Comparison of ENCODE assay signal across 8 cellular contexts in the genomic region with DNA sequence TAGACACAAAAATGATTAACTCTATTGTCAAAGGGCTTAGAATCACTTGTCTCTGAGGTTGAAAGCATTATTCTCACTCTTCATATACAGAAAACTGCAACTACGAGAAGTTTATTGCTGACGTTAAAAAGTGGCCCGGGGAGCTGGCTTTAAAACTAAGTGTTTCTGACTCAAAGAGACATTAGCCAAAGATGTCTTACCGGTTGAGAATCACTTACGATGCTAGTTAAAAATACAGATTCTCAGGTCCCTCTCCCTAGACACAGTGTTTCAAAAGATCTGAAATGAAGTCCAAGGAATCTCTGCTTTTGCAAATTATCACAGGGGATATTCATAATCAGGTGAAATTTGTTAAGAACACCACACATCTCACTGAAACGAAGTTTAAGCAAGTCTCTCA. TPM values are rescaled to one million over a fixed set of nuclear protein-coding genes. Genes with fewer than 3 reads are reported as not detected.
DNase-seq lines count a peak whose midpoint lies in the region; ATAC-seq and TF ChIP-seq lines count a peak whose summit lies in the region.

No MANE protein-coding gene starts in this region.

- H3K36me3 Mint-ChIP-seq in naive thymus-derived CD8-positive, alpha-beta T cell: peaks cover 0 to 5% (median 0%) of the 10 kb centered on the region in 3 donors

- TF ChIP-seq POLR2A in breast epithelium (IDR thresholded peaks at IDR 0.05): no peak

- POLR2A ChIA-PET in naive thymus-derived CD8-positive, alpha-beta T cell (lab: Charles Lee): interaction anchor here (4.2 kb wide), 1 partner anchor 47 kb away, joined by 46 read pairs; the partner anchor contains the start of gene GUF1

- ATAC-seq in naive thymus-derived CD8-positive, alpha-beta T cell: no peak

- H3K4me3 ChIP-seq in BLaER1 (peak overlapping the region; percentile 79), Karpas-422 (ENCODE audit: low read length) (peak overlapping the region; percentile 87), breast epithelium (peak overlapping the region; percentile 79 to 86 (median 85))

- H2AFZ ChIP-seq in Karpas-422 (ENCODE audit: low read length): no peak overlapping the region

- TF ChIP-seq CTCF in breast epithelium (IDR thresholded peaks at IDR 0.05): no peak

- no peaks in the 10 kb centered on the region for H3K9me3 ChIP-seq in BLaER1
- H3K9me3 ChIP-seq in Karpas-422 (ENCODE audit: low read length): no peaks in the 10 kb centered on the region
- H3K9me3 ChIP-seq in breast epithelium: no peaks in the 10 kb centered on the region

- H3K27ac ChIP-seq in BLaER1: peak overlapping the region; percentile 89; the same call in 1 of the 2 replicates
- peak overlapping the region; percentile 72 for H3K27ac ChIP-seq in Karpas-422 (ENCODE audit: low read length)
- H3K27ac ChIP-seq in breast epithelium: no peak overlapping the region

- peak overlapping the region; percentile 87; the same call in 1 of the 2 replicates for H3K9ac ChIP-seq in BLaER1
- H3K9ac ChIP-seq in Karpas-422 (ENCODE audit: low read length): peak overlapping the region; percentile 92

- peak overlapping the region in 8 of 10 donors; percentile 77 to 96 (median 92) for H3K27ac Mint-ChIP-seq in naive thymus-derived CD8-positive, alpha-beta T cell

- H3K4me1 Mint-ChIP-seq in naive thymus-derived CD8-positive, alpha-beta T cell: peaks cover 27 to 55% (median 50%) of the 10 kb centered on the region in 4 donors

- peaks cover 11% of the 10 kb centered on the region; the same call in 1 of the 2 replicates for H3K36me3 ChIP-seq in BLaER1
- no peaks in the 10 kb centered on the region for H3K36me3 ChIP-seq in Karpas-422 (ENCODE audit: insufficient read depth, low read length)
- H3K36me3 ChIP-seq in breast epithelium: no peaks in the 10 kb centered on the region

- H3K4me3 Mint-ChIP-seq in naive thymus-derived CD8-positive, alpha-beta T cell: peak overlapping the region; percentile 81 to 97 (median 95)

- no peaks in the 10 kb centered on the region for H3K27me3 ChIP-seq in BLaER1
- H3K27me3 ChIP-seq in Karpas-422 (ENCODE audit: low read length): no peaks in the 10 kb centered on the region
- H3K27me3 ChIP-seq in breast epithelium: no peaks in the 10 kb centered on the region

- H3K9me3 Mint-ChIP-seq in naive thymus-derived CD8-positive, alpha-beta T cell: no peaks in the 10 kb centered on the region

- H3K9me2 ChIP-seq in Karpas-422 (replicated peaks; ENCODE audit: insufficient read depth, low read length): no peaks in the 10 kb centered on the region

- H3K79me2 ChIP-seq in Karpas-422 (ENCODE audit: low read length): peaks cover 66% of the 10 kb centered on the region

- peaks cover 27% of the 10 kb centered on the region for H3K4me1 ChIP-seq in BLaER1
- peaks cover 38% of the 10 kb centered on the region for H3K4me1 ChIP-seq in Karpas-422 (ENCODE audit: low read length)
- H3K4me1 ChIP-seq in breast epithelium: peaks cover 0 to 5% of the 10 kb centered on the region in 2 donors

- H3K27me3 Mint-ChIP-seq in naive thymus-derived CD8-positive, alpha-beta T cell: peaks cover 0 to under 1% (median 0%) of the 10 kb centered on the region in 5 donors

- peak overlapping the region; percentile 79 for H3K4me2 ChIP-seq in BLaER1
- peak overlapping the region; percentile 98 for H3K4me2 ChIP-seq in Karpas-422 (ENCODE audit: low read depth, low read length, poor library complexity, severe bottlenecking)

- H4K20me1 ChIP-seq in BLaER1: peaks cover 52% of the 10 kb centered on the region
- no peaks in the 10 kb centered on the region for H4K20me1 ChIP-seq in Karpas-422 (ENCODE audit: insufficient read depth, low read depth, low read length)

- intact Hi-C loops in breast epithelium (cut with DNase I; ENCODE audit: low total_unique reads): no loop called here

- peak; percentile 72 for DNase-seq in Karpas-422
- no peak for DNase-seq in breast epithelium (ENCODE audit: low spot score in 2 of 2)
- DNase-seq in naive thymus-derived CD8-positive, alpha-beta T cell: no peak
- no peak for DNase-seq in 8988T
- DNase-seq in dermis blood vessel endothelial cell: no peak
- no peak for DNase-seq in CD1c-positive myeloid dendritic cell (ENCODE audit: extremely low spot score)
- no peak for DNase-seq in stimulated activated naive CD4-positive, alpha-beta T cell treated with Interleukin-2 at 50 U/mL for 16 hours (lab: John Stamatoyannopoulos, UW)

RNA-seq across cellular contexts. Expression of gene GNPDA2, which starts 1.2 kb away (rescaled TPM):
- total RNA-seq in Karpas-422 (2014; rRNA removed; shearing (Covaris generic); ENCODE audit: low replicate concordance): 25.9 and 30.1 TPM in 2 replicates
- 10 to 100 TPM; 11.8 to 17.0 (median 17.0) TPM for total RNA-seq in breast epithelium
- 10 to 100 TPM; 13.6 to 14.1 TPM for total RNA-seq in naive thymus-derived CD8-positive, alpha-beta T cell
- polyA plus RNA-seq in naive thymus-derived CD8-positive, alpha-beta T cell: 10 to 100 TPM; 15.3 to 20.2 (median 17.5) TPM
- 17.0 and 18.3 TPM in 2 replicates for total RNA-seq in dermis blood vessel endothelial cell

RNA-seq across cellular contexts. Expression of gene GUF1, which starts 46.9 kb away (rescaled TPM):
- 13.5 and 20.5 TPM in 2 replicates for total RNA-seq in Karpas-422 (2014; rRNA removed; shearing (Covaris generic); ENCODE audit: low replicate concordance)
- 10 to 100 TPM; 12.6 to 26.9 (median 19.0) TPM for total RNA-seq in breast epithelium
- 10 to 100 TPM; 26.3 to 27.1 TPM for total RNA-seq in naive thymus-derived CD8-positive, alpha-beta T cell
- polyA plus RNA-seq in naive thymus-derived CD8-positive, alpha-beta T cell: 10 to 100 TPM in 2 of 3 donors, 1 to 10 TPM in 1; 7.9 to 12.2 (median 12.1) TPM
- 8.7 and 20.3 TPM in 2 replicates for total RNA-seq in dermis blood vessel endothelial cell

Comparison
In these comparisons a context has a peak if more than half of its experiments do, and no peak if none do; other contexts are left out.
1. H3K27ac ChIP-seq: peak in BLaER1 (single experiment) and Karpas-422 (single experiment); none in breast epithelium (0 of 2).
2. Peak in every context shown above with its lines, with median percentiles within 50 percentile points of each other: H3K4me3 ChIP-seq.